Comparison of ENCODE assay signal across 31 cellular contexts in genomic region chr2:145288650-145289496, GRCh38.
"Had no signal": no experiment of that assay in that cellular context is flagged by ENCODE, and none has a peak within 500 bp of the region (broad histone marks: within the 10 kb centered on the region; RNA-seq: fewer than 3 reads in every experiment).

No MANE protein-coding gene starts in this region.

- H3K36me3 ChIP-seq: adrenal gland, brain microvascular endothelial cell, esophagus muscularis mucosa, gastroesophageal sphincter, heart right ventricle had no signal

- H3K4me3 Mint-ChIP-seq: activated CD8-positive, alpha-beta T cell treated with anti-CD3 and anti-CD28 coated beads for 36 hours; activated naive CD4-positive, alpha-beta T cell treated with anti-CD3 and anti-CD28 coated beads for 36 hours; activated naive CD4-positive, alpha-beta T cell treated with anti-CD3 and anti-CD28 coated beads, Interleukin-2, amount 50 U/mL, for 24 hours; activated naive CD8-positive, alpha-beta T cell treated with anti-CD3 and anti-CD28 coated beads for 36 hours; activated naive CD8-positive, alpha-beta T cell treated with anti-CD3 and anti-CD28 coated beads, Interleukin-2, amount 50 U/mL, for 24 hours; activated T-cell treated with anti-CD3 and anti-CD28 coated beads, Interleukin-2, amount 50 U/mL, for 4 hours; activated T-helper 1 cell treated with anti-CD3 and anti-CD28 coated beads, Interleukin-12 subunit alpha, Interleukin-12 subunit beta, Interleukin-2, Interleukin-4 antibody, amounts not matched to agents 30 ng/mL and 10 ng/mL and 1 ng/mL, durations not matched to agents 14 hours and 24 hours and 36 hours; central memory CD8-positive, alpha-beta T cell; dendritic cell treated with granulocyte-macrophage colony-stimulating factor and Interleukin-4, amounts not matched to agents 40 ng/mL and 50 ng/mL, for 4 days; WTC11 had no signal

- H3K9me3 ChIP-seq: adrenal gland, esophagus muscularis mucosa, gastroesophageal sphincter, heart right ventricle had no signal

- H3K4me3 ChIP-seq: adrenal gland, coronary artery, dorsolateral prefrontal cortex, esophagus muscularis mucosa, gastroesophageal sphincter, heart right ventricle, hepatocyte had no signal

- H3K4me2 ChIP-seq: hepatocyte had no signal

- H3K27ac Mint-ChIP-seq: activated CD8-positive, alpha-beta T cell treated with anti-CD3 and anti-CD28 coated beads for 36 hours; activated naive CD4-positive, alpha-beta T cell treated with anti-CD3 and anti-CD28 coated beads for 36 hours; activated naive CD4-positive, alpha-beta T cell treated with anti-CD3 and anti-CD28 coated beads, Interleukin-2, amount 50 U/mL, for 24 hours; activated naive CD8-positive, alpha-beta T cell treated with anti-CD3 and anti-CD28 coated beads for 36 hours; activated naive CD8-positive, alpha-beta T cell treated with anti-CD3 and anti-CD28 coated beads, Interleukin-2, amount 50 U/mL, for 24 hours; activated T-helper 1 cell treated with anti-CD3 and anti-CD28 coated beads, Interleukin-12 subunit alpha, Interleukin-12 subunit beta, Interleukin-2, Interleukin-4 antibody, amounts not matched to agents 30 ng/mL and 10 ng/mL and 1 ng/mL, durations not matched to agents 14 hours and 24 hours and 36 hours; activated T-helper 2 cell treated with anti-CD3 and anti-CD28 coated beads, Interferon-gamma antibody, Interleukin-2, Interleukin-4, amounts not matched to agents 10 μg/mL and 5 μg/mL and 100 μg/mL, durations not matched to agents 14 hours and 24 hours and 36 hours; dendritic cell treated with granulocyte-macrophage colony-stimulating factor and Interleukin-4, amounts not matched to agents 40 ng/mL and 50 ng/mL, for 4 days; WTC11 had no signal

- H3K79me2 ChIP-seq: hepatocyte had no signal

- H3K27ac ChIP-seq: adrenal gland, brain microvascular endothelial cell, coronary artery, dorsolateral prefrontal cortex, esophagus muscularis mucosa, gastroesophageal sphincter, heart right ventricle, hepatocyte, VCaP had no signal

- H3K4me1 ChIP-seq: adrenal gland had no signal

- ATAC-seq: activated CD8-positive, alpha-beta T cell treated with anti-CD3 and anti-CD28 coated beads for 36 hours; activated naive CD8-positive, alpha-beta T cell treated with anti-CD3 and anti-CD28 coated beads, Interleukin-2, amount 50 U/mL, for 24 hours; activated T-cell treated with anti-CD3 and anti-CD28 coated beads, Interleukin-2, amount 50 U/mL, for 4 hours; gastroesophageal sphincter; WTC11 had no signal

- DNase-seq: activated CD4-positive, alpha-beta T cell treated with anti-CD3 and anti-CD28 coated beads for 1 hour; activated CD4-positive, alpha-beta T cell treated with anti-CD3 and anti-CD28 coated beads for 4 hours; activated CD4-positive, alpha-beta T cell treated with anti-CD3 and anti-CD28 coated beads, Interleukin-2, amount 50 U/mL, for 1 hour; activated CD4-positive, alpha-beta T cell treated with anti-CD3 and anti-CD28 coated beads, Interleukin-2, amount 50 U/mL, for 48 hours; activated CD8-positive, alpha-beta memory T cell treated with anti-CD3 and anti-CD28 coated beads for 24 hours; activated CD8-positive, alpha-beta T cell treated with anti-CD3 and anti-CD28 coated beads for 36 hours; activated effector memory CD4-positive, alpha-beta T cell treated with anti-CD3 and anti-CD28 coated beads, Interleukin-2, amount 50 U/mL, for 16 hours; activated naive CD4-positive, alpha-beta T cell treated with anti-CD3 and anti-CD28 coated beads for 36 hours; activated naive CD8-positive, alpha-beta T cell treated with anti-CD3 and anti-CD28 coated beads for 36 hours; activated naive CD8-positive, alpha-beta T cell treated with anti-CD3 and anti-CD28 coated beads, Interleukin-2, amount 50 U/mL, for 24 hours; activated T-cell treated with anti-CD3 and anti-CD28 coated beads, Interleukin-2, amount 50 U/mL, for 4 hours; adrenal gland; amygdala; aorta; brain microvascular endothelial cell; dorsolateral prefrontal cortex; effector memory CD4-positive, alpha-beta T cell; foreskin melanocyte; heart right ventricle; T-helper 2 cell had no signal

- H2AFZ ChIP-seq: hepatocyte had no signal

- H3K27me3 Mint-ChIP-seq: activated naive CD4-positive, alpha-beta T cell treated with anti-CD3 and anti-CD28 coated beads, Interleukin-2, amount 50 U/mL, for 24 hours had no signal

- H3K27me3 ChIP-seq: adrenal gland, brain microvascular endothelial cell, dorsolateral prefrontal cortex, esophagus muscularis mucosa, gastroesophageal sphincter, hepatocyte had no signal

- H3K9me3 Mint-ChIP-seq: activated CD8-positive, alpha-beta T cell treated with anti-CD3 and anti-CD28 coated beads for 36 hours; activated naive CD4-positive, alpha-beta T cell treated with anti-CD3 and anti-CD28 coated beads for 36 hours; activated naive CD4-positive, alpha-beta T cell treated with anti-CD3 and anti-CD28 coated beads, Interleukin-2, amount 50 U/mL, for 24 hours; activated naive CD8-positive, alpha-beta T cell treated with anti-CD3 and anti-CD28 coated beads for 36 hours; activated naive CD8-positive, alpha-beta T cell treated with anti-CD3 and anti-CD28 coated beads, Interleukin-2, amount 50 U/mL, for 24 hours; activated T-cell treated with anti-CD3 and anti-CD28 coated beads, Interleukin-2, amount 50 U/mL, for 4 hours; activated T-helper 1 cell treated with anti-CD3 and anti-CD28 coated beads, Interleukin-12 subunit alpha, Interleukin-12 subunit beta, Interleukin-2, Interleukin-4 antibody, amounts not matched to agents 30 ng/mL and 10 ng/mL and 1 ng/mL, durations not matched to agents 14 hours and 24 hours and 36 hours; activated T-helper 2 cell treated with anti-CD3 and anti-CD28 coated beads, Interferon-gamma antibody, Interleukin-2, Interleukin-4, amounts not matched to agents 10 μg/mL and 5 μg/mL and 100 μg/mL, durations not matched to agents 14 hours and 24 hours and 36 hours; central memory CD8-positive, alpha-beta T cell; dendritic cell treated with granulocyte-macrophage colony-stimulating factor and Interleukin-4, amounts not matched to agents 40 ng/mL and 50 ng/mL, for 4 days; WTC11 had no signal

- H3K4me1 Mint-ChIP-seq: activated naive CD4-positive, alpha-beta T cell treated with anti-CD3 and anti-CD28 coated beads, Interleukin-2, amount 50 U/mL, for 24 hours; activated naive CD8-positive, alpha-beta T cell treated with anti-CD3 and anti-CD28 coated beads for 36 hours; activated naive CD8-positive, alpha-beta T cell treated with anti-CD3 and anti-CD28 coated beads, Interleukin-2, amount 50 U/mL, for 24 hours; central memory CD8-positive, alpha-beta T cell had no signal

- H3K36me3 Mint-ChIP-seq: activated naive CD4-positive, alpha-beta T cell treated with anti-CD3 and anti-CD28 coated beads, Interleukin-2, amount 50 U/mL, for 24 hours; activated naive CD8-positive, alpha-beta T cell treated with anti-CD3 and anti-CD28 coated beads for 36 hours; WTC11 had no signal
